1 cellular context compared by ENCODE assay signal in genomic region chr1:67721112-67721511, GRCh38.
TF ChIP-seq lines count a peak whose summit lies in the region.

No MANE protein-coding gene starts in this region.

TF ChIP-seq in GM23338, 12 proteins besides CTCF, POLR2A, EP300 and RAD21 (continued from another document):
- TF ChIP-seq REST (IDR thresholded peaks at IDR 0.05; ENCODE audit: unreplicated experiment) (no peak), CREB1 (CRISPR knock-in tag; IDR thresholded peaks at IDR 0.05; ENCODE audit: low read depth) (no peak), ZNF114 (CRISPR knock-in tag; IDR thresholded peaks at IDR 0.05) (no peak), ETS1 (IDR thresholded peaks at IDR 0.05) (no peak), POLR2AphosphoS5 (IDR thresholded peaks at IDR 0.05; ENCODE audit: low read depth) (no peak), STAT1 (IDR thresholded peaks at IDR 0.05; ENCODE audit: unreplicated experiment) (no peak), ZNF462 (CRISPR knock-in tag; IDR thresholded peaks at IDR 0.05) (no peak), EZH2 (IDR thresholded peaks at IDR 0.05; ENCODE audit: low read depth, unreplicated experiment) (no peak), EZH2phosphoT487 (IDR thresholded peaks at IDR 0.05; ENCODE audit: unreplicated experiment) (no peak), JUNB (IDR thresholded peaks at IDR 0.05; ENCODE audit: unreplicated experiment) (no peak)
